In the genomic region with DNA sequence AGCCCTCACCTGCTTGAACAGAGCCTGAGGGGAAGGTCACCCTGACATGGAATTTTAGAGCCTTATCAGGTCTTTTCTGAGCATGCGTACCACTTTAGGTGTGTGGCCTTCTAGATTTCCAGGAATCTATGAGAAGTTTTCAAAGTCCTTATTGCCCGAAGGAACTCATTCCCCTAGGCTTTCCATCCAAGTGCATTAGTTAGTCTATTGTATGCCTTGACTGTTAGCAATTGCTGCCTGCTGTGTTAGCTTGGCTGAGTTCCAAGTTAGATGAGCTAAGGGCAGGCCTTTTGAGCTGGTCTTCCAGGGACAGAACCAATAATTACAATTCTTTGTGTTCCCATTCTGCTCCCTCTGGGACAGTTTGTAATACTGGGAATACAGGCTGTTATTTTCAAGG, we compare ENCODE assay signal across 11 cellular contexts. TPM values are rescaled to one million over a fixed set of nuclear protein-coding genes. Genes with fewer than 3 reads are reported as not detected.
DNase-seq lines count a peak whose midpoint lies in the region; ATAC-seq and TF ChIP-seq lines count a peak whose summit lies in the region.
"Had no signal": no experiment of that assay in that cellular context is flagged by ENCODE, and none has a peak within 500 bp of the region (broad histone marks: within the 10 kb centered on the region; RNA-seq: fewer than 3 reads in every experiment).

No MANE protein-coding gene starts in this region.

- ATAC-seq in left colon (peak; percentile 43), GM21367 (IDR thresholded peaks at IDR 0.05; ENCODE audit: unreplicated experiment) (no peak)

- H3K36me3 ChIP-seq in mammary epithelial cell (ENCODE audit: insufficient read depth, low read length) (no peaks in the 10 kb centered on the region), osteoblast (ENCODE audit: insufficient read depth, low read length) (no peaks in the 10 kb centered on the region)

- no peaks in the 10 kb centered on the region for H3K9me3 Mint-ChIP-seq in activated CD4-positive, alpha-beta T cell treated with anti-CD3 and anti-CD28 coated beads, Interleukin-2, amount 10 ng/mL, durations not matched to agents 24 days and 14 days

- H3K9me3 ChIP-seq in mammary epithelial cell (replicated peaks; ENCODE audit: insufficient read depth, low read length), result no peaks in the 10 kb centered on the region
- H3K9me3 ChIP-seq in osteoblast (ENCODE audit: low read depth, low read length), result no peaks in the 10 kb centered on the region

- CTCF ChIA-PET in mammary epithelial cell (lab: Charles Lee; ENCODE audit: low non-redundant PET), result no interaction called here

- peak; percentile 18 for DNase-seq in COLO829 (ENCODE audit: low spot score)
- peak; percentile 86 for DNase-seq in NCI-H2081 treated with DMSO at 0.1 percent for 48 hours (lab: John Stamatoyannopoulos, UW)
- DNase-seq in mammary epithelial cell, result peak; percentile 36
- peak in 1 of 2 donors; percentile 48 for DNase-seq in left colon
- DNase-seq in osteoblast (ENCODE audit: insufficient read length, low spot score, missing footprints), result no peak
- DNase-seq in NOMO-1 treated with dmso at 0.1 percent for 144 hours (lab: John Stamatoyannopoulos, UW; ENCODE audit: unreplicated experiment), result no peak
- DNase-seq in activated CD4-positive, alpha-beta T cell treated with anti-CD3 and anti-CD28 coated beads, Interleukin-2, amount 10 ng/mL, durations not matched to agents 24 days and 14 days, result no peak
- DNase-seq: NCI-H226 had no signal

- no peaks in the 10 kb centered on the region for H4K20me1 ChIP-seq in mammary epithelial cell (ENCODE audit: insufficient read depth, low read length)
- no peaks in the 10 kb centered on the region for H4K20me1 ChIP-seq in osteoblast (ENCODE audit: insufficient read depth, low read length)

- no peak overlapping the region for H3K4me3 ChIP-seq in mammary epithelial cell (replicated peaks in 1 of 3; ENCODE audit: insufficient read depth in 1 of 3, low read depth in 2 of 3, low read length in 3 of 3)
- H3K4me3 ChIP-seq in osteoblast (ENCODE audit: insufficient read depth, low read length), result no peak overlapping the region
- H3K4me3 ChIP-seq: lung had no signal

- H3K79me2 ChIP-seq in mammary epithelial cell (ENCODE audit: insufficient read depth, low read length) (no peaks in the 10 kb centered on the region), osteoblast (ENCODE audit: insufficient read depth, low read length) (no peaks in the 10 kb centered on the region)

- peaks cover 3% of the 10 kb centered on the region for H3K4me1 ChIP-seq in mammary epithelial cell (ENCODE audit: insufficient read depth, low read length)
- peaks cover 10% of the 10 kb centered on the region for H3K4me1 ChIP-seq in osteoblast (ENCODE audit: insufficient read depth, low read length)

- H2AFZ ChIP-seq in mammary epithelial cell (ENCODE audit: low read depth, low read length) (no peak overlapping the region), osteoblast (ENCODE audit: low read length) (no peak overlapping the region)

- H3K9ac ChIP-seq in mammary epithelial cell (ENCODE audit: insufficient read depth, low read length), result no peak overlapping the region

- TF ChIP-seq CTCF in mammary epithelial cell (conservative IDR thresholded peaks at IDR 0.05 in 1 of 2, IDR thresholded peaks at IDR 0.05 in 1 of 2; ENCODE audit: extremely low read depth in 1 of 2, insufficient read depth in 1 of 2, low read depth in 1 of 2, low read length in 2 of 2) (no peak), osteoblast (IDR thresholded peaks at IDR 0.05; ENCODE audit: extremely low read depth, low read depth, low read length) (no peak)

- H3K27ac Mint-ChIP-seq in activated CD4-positive, alpha-beta T cell treated with anti-CD3 and anti-CD28 coated beads, Interleukin-2, amount 10 ng/mL, durations not matched to agents 24 days and 14 days, result no peak overlapping the region
- H3K27ac Mint-ChIP-seq: CD14-positive monocyte had no signal

- BruUV-seq in mammary epithelial cell (replicated peaks; lab: Mats Ljungman, UMichigan), result no TSS peak

- 28% methylated on average over 2 of the region's 2 CpGs for WGBS in mammary epithelial cell (ENCODE audit: low coverage, missing lambda C conversion rate)

- intact Hi-C loops in mammary epithelial cell (cut with micrococcal nuclease) (no loop called here), left colon (cut with DNase I, micrococcal nuclease) (no loop called here)
- intact Hi-C loops in activated CD4-positive, alpha-beta T cell treated with anti-CD3 and anti-CD28 coated beads, Interleukin-2, amount 10 ng/mL, durations not matched to agents 24 days and 14 days (cut with micrococcal nuclease), result no loop called here

- H3K4me1 Mint-ChIP-seq in activated CD4-positive, alpha-beta T cell treated with anti-CD3 and anti-CD28 coated beads, Interleukin-2, amount 10 ng/mL, durations not matched to agents 24 days and 14 days, result peaks cover 7% of the 10 kb centered on the region
- H3K4me1 Mint-ChIP-seq: CD14-positive monocyte had no signal

- in situ Hi-C loops in mammary epithelial cell (cut with MboI; ENCODE audit: low sequenced_read_pairs in 2 of 2), result no loop called here

- no peaks in the 10 kb centered on the region for H3K36me3 Mint-ChIP-seq in activated CD4-positive, alpha-beta T cell treated with anti-CD3 and anti-CD28 coated beads, Interleukin-2, amount 10 ng/mL, durations not matched to agents 24 days and 14 days (ENCODE audit: low read depth)
- H3K36me3 Mint-ChIP-seq: CD14-positive monocyte had no signal

- dilution Hi-C loops in mammary epithelial cell (cut with HindIII; ENCODE audit: low sequenced_read_pairs), result no loop called here

- H3K27me3 ChIP-seq in mammary epithelial cell (ENCODE audit: insufficient read depth, low read length) (no peaks in the 10 kb centered on the region), osteoblast (ENCODE audit: insufficient read depth, low read length) (no peaks in the 10 kb centered on the region)

- no peak overlapping the region for H3K27ac ChIP-seq in mammary epithelial cell (ENCODE audit: insufficient read depth, low read depth, low read length)
- no peak overlapping the region for H3K27ac ChIP-seq in osteoblast (ENCODE audit: low read depth, low read length)

- H3K4me3 Mint-ChIP-seq in activated CD4-positive, alpha-beta T cell treated with anti-CD3 and anti-CD28 coated beads, Interleukin-2, amount 10 ng/mL, durations not matched to agents 24 days and 14 days, result no peak overlapping the region
- H3K4me3 Mint-ChIP-seq: CD14-positive monocyte had no signal

- no peak overlapping the region for H3K4me2 ChIP-seq in mammary epithelial cell (ENCODE audit: insufficient read depth, low read depth, low read length)
- H3K4me2 ChIP-seq in osteoblast (ENCODE audit: insufficient read depth, low read length), result no peak overlapping the region

- H3K27me3 Mint-ChIP-seq in activated CD4-positive, alpha-beta T cell treated with anti-CD3 and anti-CD28 coated beads, Interleukin-2, amount 10 ng/mL, durations not matched to agents 24 days and 14 days, result peaks cover 9% of the 10 kb centered on the region

RNA-seq across cellular contexts. Expression of a gene that starts 30.8 kb away (rescaled TPM):
- total RNA-seq in mammary epithelial cell (10 to 100 TPM; 50.7 to 60.8 TPM), left colon (100 to 1,000 TPM in 1 of 2 donors, 10 to 100 TPM in 1; 99.4 to 109 TPM), osteoblast (44.2 and 45.2 TPM in 2 replicates)
- 28.5 TPM for polyA plus RNA-seq in mammary epithelial cell
- 48.0 TPM for polyA minus RNA-seq in mammary epithelial cell
- 122 and 130 TPM in 2 replicates for total RNA-seq in activated CD4-positive, alpha-beta T cell treated with anti-CD3 and anti-CD28 coated beads, Interleukin-2, amount 10 ng/mL, durations not matched to agents 24 days and 14 days

Comparison
In these comparisons a context has a peak if more than half of its experiments do, and no peak if none do; other contexts are left out.
1. DNase-seq: peak in COLO829 (single experiment), NCI-H2081 treated with DMSO at 0.1 percent for 48 hours (single experiment) and mammary epithelial cell (single experiment); none in osteoblast (single experiment), NOMO-1 treated with dmso at 0.1 percent for 144 hours (single experiment) and activated CD4-positive, alpha-beta T cell treated with anti-CD3 and anti-CD28 coated beads, Interleukin-2, amount 10 ng/mL, durations not matched to agents 24 days and 14 days (single experiment).